2 cellular contexts compared by ENCODE assay signal in genomic region chr6:1402868-1403267, GRCh38.
A peak's percentile ranks its signal among the peaks of the same experiment; 100 is the strongest.
TF ChIP-seq lines count a peak whose summit lies in the region.

No MANE protein-coding gene starts in this region.

TF ChIP-seq in GM12891, 5 proteins besides CTCF, POLR2A, EP300 and RAD21 (continued from another document):
- no peak for TF ChIP-seq PAX5 (IDR thresholded peaks at IDR 0.05; ENCODE audit: insufficient read depth, low read length, severe bottlenecking)
- no peak for TF ChIP-seq POLR2AphosphoS5 (IDR thresholded peaks at IDR 0.05; ENCODE audit: low read depth, low read length)
TF ChIP-seq in GM12891: peak in this region for 0.

TF ChIP-seq in HEK293, 187 proteins besides CTCF, POLR2A, EP300 and RAD21 (continued from another document):
- no peak for TF ChIP-seq PRDM6 (tag by site-specific recombination; IDR thresholded peaks at IDR 0.05)
- TF ChIP-seq ZSCAN5A (tag by site-specific recombination; IDR thresholded peaks at IDR 0.05), result peak; percentile 16; the same call in 1 of the 2 replicates
- TF ChIP-seq ZNF266 (tag by site-specific recombination; IDR thresholded peaks at IDR 0.05; ENCODE audit: low read depth), result peak; percentile 24; the same call in 1 of the 2 replicates
- 0 out of 2 replicates have a peak, but pooled peaks have one; percentile 13 for TF ChIP-seq ZNF792 (tag by site-specific recombination; IDR thresholded peaks at IDR 0.05)
- TF ChIP-seq ZSCAN4 (tag by site-specific recombination; IDR thresholded peaks at IDR 0.05), result peak; percentile 93
- peak; percentile 39; the same call in 1 of the 2 replicates for TF ChIP-seq OVOL3 (tag by site-specific recombination; IDR thresholded peaks at IDR 0.05)
- TF ChIP-seq ZNF501 (tag by site-specific recombination; IDR thresholded peaks at IDR 0.05), result no peak
- TF ChIP-seq ZNF274 (IDR thresholded peaks at IDR 0.05; ENCODE audit: low read length), result no peak
- peak; percentile 18; the same call in 1 of the 2 replicates for TF ChIP-seq ZNF274 (tag by site-specific recombination; IDR thresholded peaks at IDR 0.05; ENCODE audit: borderline replicate concordance)
- TF ChIP-seq ZNF114 (tag by site-specific recombination; IDR thresholded peaks at IDR 0.05), result 0 out of 2 replicates have a peak, but pooled peaks have one; percentile 62
